35 cellular contexts compared by ENCODE assay signal in genomic region chr18:79328917-79329316, GRCh38.
"Had no signal": no experiment of that assay in that cellular context is flagged by ENCODE, and none has a peak within 500 bp of the region (broad histone marks: within the 10 kb centered on the region; RNA-seq: fewer than 3 reads in every experiment).

No MANE protein-coding gene starts in this region.

- H3K4me2 ChIP-seq: KMS-11 had no signal

- H3K27ac ChIP-seq: KMS-11 had no signal

- H3K36me3 ChIP-seq: MG63 had no signal

- H3K4me3 ChIP-seq: MG63 had no signal

- DNase-seq: Karpas-422, Kasumi-1, KG1, MG63, MM.1S, MV-4-11, NCI-H1048, NCI-H1092, NCI-H1092 treated with DMSO at 0.1 percent for 48 hours, NCI-H1105, NCI-H1105 treated with DMSO at 0.1 percent for 48 hours, NCI-H1417, NCI-H1417 treated with DMSO at 0.1 percent for 48 hours, NCI-H1436, NCI-H1436 treated with DMSO at 0.1 percent for 48 hours, NCI-H1694, NCI-H1694 treated with DMSO at 0.1 percent for 48 hours, NCI-H187, NCI-H187 treated with DMSO at 0.1 percent for 48 hours, NCI-H1930, NCI-H2029, NCI-H2029 treated with DMSO at 0.1 percent for 48 hours, NCI-H2081, NCI-H2081 treated with DMSO at 0.1 percent for 48 hours, NCI-H2107, NCI-H2171, NCI-H2171 treated with DMSO at 0.1 percent for 48 hours, NCI-H2227 treated with DMSO at 0.1 percent for 48 hours, NCI-H226, NCI-H345, NCI-H446, NCI-H446 treated with DMSO at 0.1 percent for 48 hours, NCI-H510A, NCI-H510A treated with DMSO at 0.1 percent for 48 hours had no signal

- H3K27me3 ChIP-seq: MG63 had no signal

- H3K9me3 ChIP-seq: MG63 had no signal
